In the genomic region with DNA sequence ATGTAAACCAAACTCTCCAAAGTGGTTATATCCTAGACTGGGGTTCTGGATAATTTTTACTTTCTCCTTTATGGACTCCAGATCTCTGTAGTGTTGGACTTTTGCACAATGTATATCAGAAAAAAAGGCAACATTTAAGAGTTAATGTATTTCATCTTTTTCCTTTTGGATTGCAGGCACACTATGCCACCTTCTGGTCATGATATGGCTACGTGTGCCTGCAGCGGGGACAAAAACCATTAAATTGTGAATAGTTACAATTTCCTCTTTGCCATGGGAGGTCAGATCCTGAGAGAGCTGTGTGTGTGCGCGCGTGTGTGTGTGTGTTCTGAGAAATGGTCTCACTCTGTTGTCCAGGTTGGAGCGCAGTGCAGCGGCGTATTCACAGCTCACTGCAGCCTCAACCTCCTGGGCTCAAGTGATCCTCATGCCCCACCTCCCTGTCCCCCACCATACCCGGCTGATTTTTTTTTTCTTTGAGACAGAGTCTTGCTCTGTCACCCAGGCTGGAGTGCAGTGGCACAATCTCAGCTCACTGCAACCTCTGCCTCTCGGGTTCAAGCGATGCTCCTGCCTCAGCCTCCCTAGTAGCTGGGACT, we compare ENCODE assay signal across 9 cellular contexts. TPM values are rescaled to one million over a fixed set of nuclear protein-coding genes. Genes with fewer than 3 reads are reported as not detected.
A peak's percentile ranks its signal among the peaks of the same experiment; 100 is the strongest.
DNase-seq lines count a peak whose midpoint lies in the region; ATAC-seq and TF ChIP-seq lines count a peak whose summit lies in the region.
"Had no signal": no experiment of that assay in that cellular context is flagged by ENCODE, and none has a peak within 500 bp of the region (broad histone marks: within the 10 kb centered on the region; RNA-seq: fewer than 3 reads in every experiment).

No MANE protein-coding gene starts in this region.

- H3K4me1 ChIP-seq in IMR-90 (ENCODE audit: control insufficient read depth, insufficient read depth, low read length) = 0 out of 2 replicates have a peak, but pooled peaks cover under 1% of the 10 kb centered on the region

- intact Hi-C loops in IMR-90 (cut with micrococcal nuclease) = loop anchor here (1.0 kb wide), 1 partner anchor 228 kb away; no protein-coding TSS in a partner anchor

- no peak overlapping the region for H3K23ac ChIP-seq in IMR-90 (ENCODE audit: low read depth, low read length)

- H3K27ac ChIP-seq in IMR-90 (ENCODE audit: insufficient read depth, low read length) (no peak overlapping the region), VCaP (peak overlapping the region; percentile 13; the same call in 1 of the 2 replicates)

- TF ChIP-seq RAD21 in IMR-90 (IDR thresholded peaks at IDR 0.05; ENCODE audit: low read length) = peak; percentile 77

- peaks cover 2% of the 10 kb centered on the region in 2 experiments; a peak in 3 of 4 replicates for H3K79me1 ChIP-seq in IMR-90 (ENCODE audit: low read depth in 1 of 2, low read length in 2 of 2)

- no peak overlapping the region for H3K4me2 ChIP-seq in IMR-90 (ENCODE audit: low read depth, low read length)

- CTCF ChIA-PET in IMR-90 (lab: Yijun Ruan, JAX) = interaction anchor here (0.7 to 0.9 kb wide), 2 partner anchors 61 to 271 kb away, joined by 3 read pairs; no protein-coding TSS in a partner anchor

- no peak overlapping the region for H3K14ac ChIP-seq in IMR-90 (replicated peaks; ENCODE audit: low read depth, low read length)

- no peak overlapping the region for H3K9ac ChIP-seq in IMR-90 (ENCODE audit: low read depth, low read length)

- dilution Hi-C loops in IMR-90 (cut with HindIII; ENCODE audit: low sequenced_read_pairs, unreplicated experiment) = no loop called here

- no peak overlapping the region for H4K8ac ChIP-seq in IMR-90 (ENCODE audit: low read depth in 2 of 2, low read length in 2 of 2)

- no peak overlapping the region for H2BK15ac ChIP-seq in IMR-90 (ENCODE audit: low read depth, low read length)

- DNase-seq in DMS114 treated with DMSO at 0.1 percent for 48 hours (lab: John Stamatoyannopoulos, UW; ENCODE audit: unreplicated experiment) (peak; percentile 28), IMR-90 (peak; percentile 53), kidney tubule cell (ENCODE audit: low spot score) (peak; percentile 40), mesenteric fat pad (ENCODE audit: low spot score) (no peak), retina (no peak)
- DNase-seq in stimulated activated CD4-positive, alpha-beta T cell treated with anti-CD3 and anti-CD28 coated beads, Interleukin-12 subunit alpha, Interleukin-12 subunit beta, amount 100 ng/mL, for 4 hours = no peak

- H3K18ac ChIP-seq in IMR-90 (ENCODE audit: low read depth, low read length) = no peak overlapping the region

- H3K4me3 ChIP-seq in IMR-90 (ENCODE audit: insufficient read depth, low read depth, low read length) = no peak overlapping the region

- H4K20me1 ChIP-seq in IMR-90 (ENCODE audit: insufficient read depth, low read length) = peaks cover 3% of the 10 kb centered on the region; the same call in 1 of the 2 replicates

- no peaks in the 10 kb centered on the region for H3K9me3 ChIP-seq in IMR-90 (ENCODE audit: control insufficient read depth, insufficient read depth, low read length)

- H3K56ac ChIP-seq in IMR-90 (ENCODE audit: extremely low read depth, insufficient read depth, low read length) = no peak overlapping the region

- no peak overlapping the region for H2AFZ ChIP-seq in IMR-90 (replicated peaks; ENCODE audit: low read length, poor library complexity)

- in situ Hi-C loops in IMR-90 (cut with MboI; ENCODE audit: low sequenced_read_pairs) = loop anchor here (10.0 kb wide), 1 partner anchor 225 kb away; no protein-coding TSS in a partner anchor

- no peak overlapping the region for H2AK9ac ChIP-seq in IMR-90 (replicated peaks; ENCODE audit: low read depth, low read length, poor library complexity)

- H3K27me3 ChIP-seq in IMR-90 (ENCODE audit: control insufficient read depth, insufficient read depth, low read length) = peaks cover 7% of the 10 kb centered on the region

- H2AK5ac ChIP-seq in IMR-90 (ENCODE audit: low read depth, low read length) = no peak overlapping the region

- BruUV-seq in IMR-90 (replicated peaks; lab: Mats Ljungman, UMichigan) = no TSS peak

- H4K91ac ChIP-seq in IMR-90 (ENCODE audit: insufficient read depth, low read depth, low read length) = no peak overlapping the region

- H3K4ac ChIP-seq in IMR-90 (ENCODE audit: low read depth, low read length) = no peak overlapping the region

- H2BK20ac ChIP-seq in IMR-90 (ENCODE audit: low read depth, low read length) = no peak overlapping the region

- no peaks in the 10 kb centered on the region for H3K9me1 ChIP-seq in IMR-90 (ENCODE audit: insufficient read depth, low read length)

- no CpG with 5 or more reads among the region's 11 CpGs for WGBS in IMR-90 (ENCODE audit: extremely low coverage in 2 of 2, insufficient read length in 1 of 2), 2 experiments

- H2BK5ac ChIP-seq in IMR-90 (ENCODE audit: low read depth, low read length, poor library complexity, severe bottlenecking) = no peak overlapping the region

- H3K36me3 ChIP-seq in IMR-90 (ENCODE audit: control insufficient read depth, insufficient read depth, low read length) = no peaks in the 10 kb centered on the region

- TF ChIP-seq CTCF in IMR-90 (conservative IDR thresholded peaks at IDR 0.05; ENCODE audit: low read depth, low read length) (peak; percentile 72), VCaP (conservative IDR thresholded peaks at IDR 0.05) (peak; percentile 78)

- no peak for TF ChIP-seq POLR2A in IMR-90 (IDR thresholded peaks at IDR 0.05; ENCODE audit: low read depth, low read length)

- H4K5ac ChIP-seq in IMR-90 (ENCODE audit: low read depth, low read length) = no peak overlapping the region

- POLR2A ChIA-PET in IMR-90 (lab: Charles Lee; ENCODE audit: unreplicated experiment) = no interaction called here

- peak; percentile 15; the same call in 1 of the 2 replicates for ATAC-seq in IMR-90 (ENCODE audit: low read depth)
- ATAC-seq in HG02678 (IDR thresholded peaks at IDR 0.05; ENCODE audit: unreplicated experiment) = no peak

- no peak overlapping the region for H2BK120ac ChIP-seq in IMR-90 (ENCODE audit: low read depth, low read length)

TF ChIP-seq in IMR-90, 13 proteins besides CTCF, POLR2A, EP300 and RAD21:
- TF ChIP-seq MXI1 (IDR thresholded peaks at IDR 0.05; ENCODE audit: borderline replicate concordance, low read depth, low read length) = no peak
- peak; percentile 65 for TF ChIP-seq SMC3 (IDR thresholded peaks at IDR 0.05; ENCODE audit: low read depth, low read length)

RNA-seq across cellular contexts. Expression of a gene that starts 4.3 kb away (rescaled TPM):
- 7.2 and 7.7 TPM in 2 replicates for total RNA-seq in IMR-90 (2012; rRNA removed)
- polyA plus RNA-seq in IMR-90 (2012; rRNA removed) = 4.3 and 4.7 TPM in 2 replicates
- polyA plus RNA-seq in IMR-90 (2012; cell fraction: cytosol; rRNA removed) = 3.4 and 3.7 TPM in 2 replicates
- polyA plus RNA-seq in IMR-90 (2012; cell fraction: nucleus; rRNA removed; ENCODE audit: low replicate concordance) = 10.0 and 12.4 TPM in 2 replicates
- 16.6 TPM for total RNA-seq in mesenteric fat pad

RNA-seq across cellular contexts. Expression of a gene that starts 10.6 kb away (rescaled TPM):
- total RNA-seq in IMR-90 (2012; rRNA removed) = 5.8 and 10.2 TPM in 2 replicates
- polyA plus RNA-seq in IMR-90 (2012; rRNA removed) = 27.9 and 29.8 TPM in 2 replicates
- polyA plus RNA-seq in IMR-90 (2012; cell fraction: cytosol; rRNA removed) = 37.4 and 107 TPM in 2 replicates
- 11.6 and 16.7 TPM in 2 replicates for polyA plus RNA-seq in IMR-90 (2012; cell fraction: nucleus; rRNA removed; ENCODE audit: low replicate concordance)
- 116 TPM for total RNA-seq in mesenteric fat pad

RNA-seq across cellular contexts. Expression of a gene that starts 42.8 kb away (rescaled TPM):
- total RNA-seq in IMR-90 (2012; rRNA removed) (not detected in 2 replicates), mesenteric fat pad (not detected)
- not detected in 2 replicates for polyA plus RNA-seq in IMR-90 (2012; rRNA removed)
- not detected in 2 replicates for polyA plus RNA-seq in IMR-90 (2012; cell fraction: cytosol; rRNA removed)
- not detected in 2 replicates for polyA plus RNA-seq in IMR-90 (2012; cell fraction: nucleus; rRNA removed; ENCODE audit: low replicate concordance)
- total RNA-seq: pulmonary artery endothelial cell had no signal

RNA-seq across cellular contexts. Expression of a gene that starts 47.5 kb away (rescaled TPM):
- not detected in 2 replicates for total RNA-seq in IMR-90 (2012; rRNA removed)
- polyA plus RNA-seq in IMR-90 (2012; rRNA removed) = 0.09 TPM in 1 of 2 replicates, not detected in the other
- 0.04 TPM in 1 of 2 replicates, not detected in the other for polyA plus RNA-seq in IMR-90 (2012; cell fraction: cytosol; rRNA removed)
- polyA plus RNA-seq in IMR-90 (2012; cell fraction: nucleus; rRNA removed; ENCODE audit: low replicate concordance) = 0.06 and 0.13 TPM in 2 replicates
- total RNA-seq in mesenteric fat pad = 2.5 TPM

RNA-seq across cellular contexts. Expression of a gene that starts 55.0 kb away (rescaled TPM):
- total RNA-seq in IMR-90 (2012; rRNA removed) (not detected in 2 replicates), mesenteric fat pad (4.1 TPM)
- polyA plus RNA-seq in IMR-90 (2012; rRNA removed) = not detected in 2 replicates
- polyA plus RNA-seq in IMR-90 (2012; cell fraction: cytosol; rRNA removed) = not detected in 2 replicates
- 0.01 TPM in 1 of 2 replicates, not detected in the other for polyA plus RNA-seq in IMR-90 (2012; cell fraction: nucleus; rRNA removed; ENCODE audit: low replicate concordance)
- total RNA-seq: pulmonary artery endothelial cell had no signal

Comparison
In these comparisons a context has a peak if more than half of its experiments do, and no peak if none do; other contexts are left out.
1. DNase-seq: peak in DMS114 treated with DMSO at 0.1 percent for 48 hours (single experiment), IMR-90 (single experiment) and kidney tubule cell (single experiment); none in mesenteric fat pad (single experiment), retina (single experiment) and stimulated activated CD4-positive, alpha-beta T cell treated with anti-CD3 and anti-CD28 coated beads, Interleukin-12 subunit alpha, Interleukin-12 subunit beta, amount 100 ng/mL, for 4 hours (single experiment).
2. RNA of a gene that starts 10.6 kb away (total RNA-seq): 116 TPM in mesenteric fat pad (single experiment); 5.8 to 10.2 TPM in IMR-90; every median in the first group is over 10 times any median in the second.